In genomic region chr17:58487589-58488427, GRCh38 we compare ENCODE assay signal across 8 cellular contexts. TPM values are rescaled to one million over a fixed set of nuclear protein-coding genes. Genes with fewer than 3 reads are reported as not detected.
DNase-seq lines count a peak whose midpoint lies in the region; ATAC-seq and TF ChIP-seq lines count a peak whose summit lies in the region.

Gene HSF5, minus strand, starts transcription at chr17:58488408. Its CDS starts 134 bp downstream, at chr17:58488274.

- in situ Hi-C loops in HAP-1 (cut with MboI; ENCODE audit: low sequenced_read_pairs) = no loop called here

- ATAC-seq in gastroesophageal sphincter = peak; percentile 74

- no peak for TF ChIP-seq POLR2A in gastroesophageal sphincter (IDR thresholded peaks at IDR 0.05)

- peak in 3 of 4 experiments; percentile 25 to 56 (median 34) for TF ChIP-seq CTCF in gastroesophageal sphincter (IDR thresholded peaks at IDR 0.05)

- DNase-seq in GM19238 (ENCODE audit: insufficient read length, low spot score) (peak; percentile 50), 8988T (no peak), cerebellar nuclear complex (lab: John Stamatoyannopoulos, UW) (no peak), HAP-1 (ENCODE audit: low spot score in 2 of 2) (no peak), COLO829 (ENCODE audit: low spot score) (no peak)
- peak; percentile 31 for DNase-seq in activated CD8-positive, alpha-beta memory T cell treated with anti-CD3 and anti-CD28 coated beads, Interleukin-2, amount 50 U/mL, for 1 hour (ENCODE audit: extremely low read depth)
- DNase-seq in stimulated activated CD8-positive, alpha-beta memory T cell treated with anti-CD3 and anti-CD28 coated beads, Interleukin-12 subunit alpha, Interleukin-12 subunit beta, amount 100 ng/mL, for 1 hour (ENCODE audit: low read depth) = peak; percentile 52

- peak within 1 kb of the TSS in 1 of 4 donors; percentile 4 for H3K27ac ChIP-seq in gastroesophageal sphincter

- H3K4me3 ChIP-seq in gastroesophageal sphincter (peak within 1 kb of the TSS in 1 of 2 donors; percentile 41), HAP-1 (no peak within 1 kb of the TSS)

- no peaks in the 10 kb centered on the region for H3K27me3 ChIP-seq in gastroesophageal sphincter
- no peaks in the 10 kb centered on the region for H3K27me3 ChIP-seq in HAP-1 (ENCODE audit: low read depth)

- H3K4me1 ChIP-seq in gastroesophageal sphincter (peaks cover 0 to 10% (median 0%) of the 10 kb centered on the region in 3 donors), HAP-1 (no peaks in the 10 kb centered on the region)

- TF ChIP-seq EP300 in gastroesophageal sphincter (IDR thresholded peaks at IDR 0.05) = no peak

- H3K36me3 ChIP-seq in gastroesophageal sphincter = peaks cover 0 to 55% of the 10 kb centered on the region in 2 donors
- H3K36me3 ChIP-seq in HAP-1 (replicated peaks) = peaks cover 33% of the 10 kb centered on the region

- H3K9me3 ChIP-seq in gastroesophageal sphincter (no peaks in the 10 kb centered on the region), HAP-1 (no peaks in the 10 kb centered on the region)

- WGBS in gastroesophageal sphincter (ENCODE audit: low coverage in 1 of 2), 2 donors = 68 to 81% methylated on average over 15 to 22 of the region's 98 CpGs

RNA-seq across cellular contexts. Expression of gene HSF5, which starts in this region (rescaled TPM):
- total RNA-seq in gastroesophageal sphincter = under 1 TPM in 1 of 4 donors, not detected in 3; 0.13 TPM

Comparison
In these comparisons a context has a peak if more than half of its experiments do, and no peak if none do; other contexts are left out.
1. Peak in ATAC-seq in gastroesophageal sphincter; RNA of the gene not detected or under 1 TPM.
2. DNase-seq: peak in GM19238 (single experiment), activated CD8-positive, alpha-beta memory T cell treated with anti-CD3 and anti-CD28 coated beads, Interleukin-2, amount 50 U/mL, for 1 hour (single experiment) and stimulated activated CD8-positive, alpha-beta memory T cell treated with anti-CD3 and anti-CD28 coated beads, Interleukin-12 subunit alpha, Interleukin-12 subunit beta, amount 100 ng/mL, for 1 hour (single experiment); none in 8988T (single experiment), cerebellar nuclear complex (0 of 2), HAP-1 (0 of 2) and COLO829 (single experiment).